Comparison of ENCODE assay signal across 8 cellular contexts in the genomic region with DNA sequence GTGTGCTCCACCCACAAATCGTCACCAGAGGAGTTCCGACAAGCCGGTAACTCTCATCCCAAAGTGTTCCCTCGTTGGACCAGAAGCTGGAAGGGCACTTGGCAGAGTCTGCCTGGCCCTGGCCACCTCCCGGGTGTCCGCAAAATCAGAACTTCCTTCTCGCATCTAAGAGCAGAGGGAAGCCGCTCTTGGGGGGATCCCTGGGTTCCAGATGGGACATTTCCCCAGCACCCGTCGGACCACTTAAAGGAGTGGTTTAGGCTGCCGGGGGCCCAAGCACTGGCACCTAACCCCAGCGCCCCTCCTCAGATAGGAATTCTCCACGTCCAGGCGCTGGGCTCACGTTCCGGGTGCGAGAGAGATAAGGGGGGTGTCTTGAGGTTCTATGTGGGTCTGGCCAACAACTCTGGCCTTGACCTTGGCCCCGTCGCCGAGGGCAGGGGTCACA. TPM values are rescaled to one million over a fixed set of nuclear protein-coding genes. Genes with fewer than 3 reads are reported as not detected.
DNase-seq lines count a peak whose midpoint lies in the region; ATAC-seq, FAIRE-seq and TF ChIP-seq lines count a peak whose summit lies in the region.

No MANE protein-coding gene starts in this region.

- H3K27me3 ChIP-seq in H1 (replicated peaks in 1 of 4; ENCODE audit: control insufficient read depth in 3 of 4, extremely low read depth in 1 of 4, insufficient read depth in 3 of 4, low read length in 3 of 4) (no peaks in the 10 kb centered on the region), osteoblast (ENCODE audit: insufficient read depth, low read length) (no peaks in the 10 kb centered on the region)

- no peaks in the 10 kb centered on the region for H3K9me3 ChIP-seq in H1 (ENCODE audit: insufficient read depth in 2 of 2, low read depth in 1 of 2, low read length in 1 of 2)
- no peaks in the 10 kb centered on the region for H3K9me3 ChIP-seq in osteoblast (ENCODE audit: low read depth, low read length)

- CTCF ChIA-PET in H1 (lab: Charles Lee; ENCODE audit: partially characterized antibody) (interaction anchor here (0.9 to 4.9 kb wide), 13 partner anchors 12 to 174 kb away, joined by 3 to 14 read pairs (median 4); a partner anchor contains a TSS), GM10248 (lab: Yijun Ruan, JAX) (interaction anchor here (1.0 to 7.7 kb wide), 20 partner anchors 9 to 515 kb away, joined by 3 to 60 read pairs (median 6); a partner anchor contains a TSS)

- no peak overlapping the region for H2BK120ac ChIP-seq in H1 (replicated peaks; ENCODE audit: low read depth, low read length)

- DNase-seq in NCI-H510A treated with DMSO at 0.1 percent for 48 hours (lab: John Stamatoyannopoulos, UW) (peak; percentile 29), H1 (ENCODE audit: low read depth in 1 of 2, low spot score in 2 of 2) (no peak), osteoblast (ENCODE audit: insufficient read length, low spot score, missing footprints) (peak; percentile 89), GM12892 (ENCODE audit: insufficient read length) (no peak), GM10248 (ENCODE audit: extremely low spot score) (no peak)
- no peak for DNase-seq in stimulated activated naive CD4-positive, alpha-beta T cell treated with Interleukin-2 at 50 U/mL for 16 hours (lab: John Stamatoyannopoulos, UW)
- no peak for DNase-seq in stimulated activated CD4-positive, alpha-beta T cell treated with anti-CD3 and anti-CD28 coated beads, Interleukin-12 subunit alpha, Interleukin-12 subunit beta, amount 100 ng/mL, for 4 hours

- peaks cover 0 to 5% of the 10 kb centered on the region in 2 experiments for H4K20me1 ChIP-seq in H1 (replicated peaks in 1 of 2; ENCODE audit: control insufficient read depth in 1 of 2, insufficient read depth in 2 of 2, low read length in 2 of 2)
- peaks cover 31% of the 10 kb centered on the region for H4K20me1 ChIP-seq in osteoblast (ENCODE audit: insufficient read depth, low read length)

- POLR2A ChIA-PET in H1 (lab: Charles Lee; ENCODE audit: partially characterized antibody), result interaction anchor here (1.0 to 5.0 kb wide), 10 partner anchors 9 to 45 kb away, joined by 4 to 22 read pairs (median 5); a partner anchor contains a TSS
- POLR2A ChIA-PET in GM10248 (lab: Yijun Ruan, JAX), result interaction anchor here (0.6 to 1.6 kb wide), 6 partner anchors 10 to 41 kb away, joined by 3 to 11 read pairs (median 4); a partner anchor contains a TSS

- H3K56ac ChIP-seq in H1 (replicated peaks; ENCODE audit: insufficient read length, low read depth, low read length), result no peak overlapping the region

- no peak overlapping the region for H2BK15ac ChIP-seq in H1 (ENCODE audit: low read length)

- H2BK20ac ChIP-seq in H1 (ENCODE audit: low read length), result no peak overlapping the region

- H3K4me1 ChIP-seq in H1 (replicated peaks in 1 of 4; ENCODE audit: control insufficient read depth in 3 of 4, insufficient read depth in 4 of 4, low read length in 3 of 4), result peaks cover 0 to 13% (median 7%) of the 10 kb centered on the region in 4 experiments; a peak in 5 of 7 replicates
- peaks cover 16% of the 10 kb centered on the region for H3K4me1 ChIP-seq in osteoblast (ENCODE audit: insufficient read depth, low read length)

- H2BK12ac ChIP-seq in H1 (ENCODE audit: low read depth, low read length), result 0 out of 2 replicates have a peak overlapping the region, but pooled peaks have one; percentile 27

- H3K4me2 ChIP-seq in H1 (ENCODE audit: insufficient read depth in 1 of 2, low read depth in 2 of 2, low read length in 2 of 2) (peak overlapping the region; percentile 55 to 75), osteoblast (ENCODE audit: insufficient read depth, low read length) (peak overlapping the region; percentile 89)

- no peak for TF ChIP-seq CTCF in H1 (IDR thresholded peaks at IDR 0.05; ENCODE audit: control extremely low read depth in 1 of 3, insufficient read depth in 1 of 3, low read depth in 1 of 3, low read length in 3 of 3)
- TF ChIP-seq CTCF in osteoblast (IDR thresholded peaks at IDR 0.05; ENCODE audit: extremely low read depth, low read depth, low read length), result no peak
- no peak for TF ChIP-seq CTCF in GM10248 (IDR thresholded peaks at IDR 0.05; ENCODE audit: control extremely low read depth, extremely low read depth, low read depth, missing control alignments)

- H4K91ac ChIP-seq in H1 (replicated peaks; ENCODE audit: insufficient read length, low read length), result peak overlapping the region; percentile 90

- peaks cover 13% of the 10 kb centered on the region for H3K23me2 ChIP-seq in H1 (ENCODE audit: low read depth, low read length)

- peak overlapping the region in 3 of 4 experiments; percentile 49 to 64 (median 63); a peak in 6 of 7 replicates for H3K9ac ChIP-seq in H1 (replicated peaks in 1 of 4; ENCODE audit: extremely low read depth in 1 of 4, low read depth in 3 of 4, low read length in 3 of 4)

- 51% methylated on average over 20 of the region's 20 CpGs; no CpG with 5 or more reads in 1 of the 2 experiments for WGBS in H1 (ENCODE audit: extremely low coverage in 1 of 2, insufficient coverage in 1 of 2, insufficient read length in 1 of 2, insufficient replicate concordance in 2 of 2, low coverage in 1 of 2, low lambda C conversion rate in 2 of 2, missing lambda C conversion rate in 1 of 2), 2 experiments

- TF ChIP-seq RAD21 in H1 (IDR thresholded peaks at IDR 0.05 in 1 of 2, conservative IDR thresholded peaks at IDR 0.05 in 1 of 2; ENCODE audit: low read depth in 2 of 2, low read length in 2 of 2), result no peak

- H3K18ac ChIP-seq in H1 (ENCODE audit: extremely low read depth, low read length), result peak overlapping the region; percentile 86; the same call in 1 of the 2 replicates

- H3K14ac ChIP-seq in H1 (ENCODE audit: insufficient read length), result no peak overlapping the region

- H3K4me3 ChIP-seq in H1 (ENCODE audit: extremely low read depth in 1 of 4, insufficient read depth in 2 of 4, low read depth in 3 of 4, low read length in 4 of 4) (peak overlapping the region; percentile 30 to 86 (median 44)), osteoblast (ENCODE audit: insufficient read depth, low read length) (peak overlapping the region; percentile 94)

- H4K5ac ChIP-seq in H1 (ENCODE audit: insufficient read length, low read depth, low read length), result peak overlapping the region; percentile 65

- FAIRE-seq in H1 (lab: Jason Lieb, UNC) (no peak), GM12892 (lab: Jason Lieb, UNC) (no peak)

- ATAC-seq in GM18505 (IDR thresholded peaks at IDR 0.05; ENCODE audit: unreplicated experiment), result peak; percentile 2

- peak overlapping the region; percentile 90; the same call in 1 of the 2 replicates for H4K8ac ChIP-seq in H1 (ENCODE audit: extremely low read depth, insufficient read depth, low read length)

- no peak overlapping the region for H3K4ac ChIP-seq in H1 (replicated peaks; ENCODE audit: insufficient read length, low read depth, low read length)

- peak overlapping the region; percentile 82; the same call in 1 of the 2 replicates for H2AK5ac ChIP-seq in H1 (ENCODE audit: low read depth, low read length)

- H3K79me2 ChIP-seq in H1 (ENCODE audit: control insufficient read depth in 1 of 2, insufficient read depth in 2 of 2, low read length in 2 of 2) (peaks cover 0 to 22% of the 10 kb centered on the region in 2 experiments; a peak in 2 of 4 replicates), osteoblast (ENCODE audit: insufficient read depth, low read length) (peaks cover 41% of the 10 kb centered on the region)

- peaks cover 9% of the 10 kb centered on the region for H3K79me1 ChIP-seq in H1 (ENCODE audit: low read depth, low read length)

- no peak for TF ChIP-seq EP300 in H1 (IDR thresholded peaks at IDR 0.05; ENCODE audit: borderline replicate concordance in 1 of 2, low read depth in 2 of 2, low read length in 2 of 2)

- peak overlapping the region; percentile 66; the same call in 1 of the 2 replicates for H3K27ac ChIP-seq in H1 (ENCODE audit: low read depth, low read length)
- H3K27ac ChIP-seq in osteoblast (ENCODE audit: low read depth, low read length), result peak overlapping the region; percentile 68

- H2AFZ ChIP-seq in H1 (ENCODE audit: low read length) (no peak overlapping the region), osteoblast (ENCODE audit: low read length) (peak overlapping the region; percentile 91)

- peak overlapping the region; percentile 95 for H2BK5ac ChIP-seq in H1 (ENCODE audit: low read depth, low read length)

- H3K23ac ChIP-seq in H1 (ENCODE audit: insufficient read length), result no peak overlapping the region

- H3K36me3 ChIP-seq in H1 (ENCODE audit: control insufficient read depth in 2 of 4, insufficient read depth in 4 of 4, low read length in 3 of 4) (no peaks in the 10 kb centered on the region; a peak in 2 of 8 replicates), osteoblast (ENCODE audit: insufficient read depth, low read length) (peaks cover 9% of the 10 kb centered on the region)

- TF ChIP-seq POLR2A in GM18505 (IDR thresholded peaks at IDR 0.05; ENCODE audit: borderline replicate concordance, extremely low read depth, insufficient read depth, insufficient read length) (no peak), H1 (IDR thresholded peaks at IDR 0.05; ENCODE audit: control extremely low read depth in 1 of 2, low read depth in 2 of 2, low read length in 2 of 2) (no peak), GM12892 (IDR thresholded peaks at IDR 0.05; ENCODE audit: low read depth, low read length) (no peak)

RNA-seq across cellular contexts. Expression of a gene that starts 0.9 kb away (rescaled TPM):
- 38.3 and 41.5 TPM in 2 replicates for total RNA-seq in H1 (2021; fragmentation: NEBNext Ultra II Directional; extraction: Animal tissue kit (Norgen Biotek cat#: 25700))
- polyA plus RNA-seq in H1 (2011; rRNA removed), result 8.9 and 16.6 TPM in 2 replicates
- polyA plus RNA-seq in H1 (2011; cell fraction: cytosol; rRNA removed), result 16.5 TPM
- polyA plus RNA-seq in H1 (2011; cell fraction: nucleus; rRNA removed), result 35.7 TPM
- polyA plus RNA-seq in H1 (2012, experiment 1 of 2), result 20.9 to 28.0 TPM (median 25.4 TPM) in 4 replicates
- polyA plus RNA-seq in H1 (2012, experiment 2 of 2), result 25.2 TPM
- polyA plus RNA-seq in H1 (2013, experiment 1 of 2), result 28.9 TPM
- polyA plus RNA-seq in H1 (2013, experiment 2 of 2), result 27.2 TPM
- polyA minus RNA-seq in H1 (2011; rRNA and poly(A)+ RNA removed), result 9.2 and 11.4 TPM in 2 replicates
- 17.8 TPM for polyA minus RNA-seq in H1 (2011; cell fraction: cytosol; rRNA and poly(A)+ RNA removed)
- 14.4 TPM for polyA minus RNA-seq in H1 (2011; cell fraction: nucleus; rRNA and poly(A)+ RNA removed)
- total RNA-seq in osteoblast, result 12.4 and 14.8 TPM in 2 replicates
- 10.2 TPM for polyA plus RNA-seq in GM12892 (2012; ENCODE audit: missing spikeins)

RNA-seq across cellular contexts. Expression of a gene that starts 11.8 kb away (rescaled TPM):
- 3.7 and 4.3 TPM in 2 replicates for total RNA-seq in H1 (2021; fragmentation: NEBNext Ultra II Directional; extraction: Animal tissue kit (Norgen Biotek cat#: 25700))
- 3.1 and 8.9 TPM in 2 replicates for polyA plus RNA-seq in H1 (2011; rRNA removed)
- polyA plus RNA-seq in H1 (2011; cell fraction: cytosol; rRNA removed), result 2.2 TPM
- polyA plus RNA-seq in H1 (2011; cell fraction: nucleus; rRNA removed), result 3.3 TPM
- polyA plus RNA-seq in H1 (2012, experiment 1 of 2), result 3.3 to 6.1 TPM (median 4.6 TPM) in 4 replicates
- 2.7 TPM for polyA plus RNA-seq in H1 (2012, experiment 2 of 2)
- 5.3 TPM for polyA plus RNA-seq in H1 (2013, experiment 1 of 2)
- polyA plus RNA-seq in H1 (2013, experiment 2 of 2), result 5.7 TPM
- polyA minus RNA-seq in H1 (2011; rRNA and poly(A)+ RNA removed), result not detected in 2 replicates
- polyA minus RNA-seq in H1 (2011; cell fraction: cytosol; rRNA and poly(A)+ RNA removed), result 3.7 TPM
- polyA minus RNA-seq in H1 (2011; cell fraction: nucleus; rRNA and poly(A)+ RNA removed), result 2.4 TPM
- under 0.01 TPM in 1 of 2 replicates, not detected in the other for total RNA-seq in osteoblast
- polyA plus RNA-seq in GM12892 (2012; ENCODE audit: missing spikeins), result not detected

RNA-seq across cellular contexts. Expression of a gene that starts 14.5 kb away (rescaled TPM):
- 2.9 and 3.4 TPM in 2 replicates for total RNA-seq in H1 (2021; fragmentation: NEBNext Ultra II Directional; extraction: Animal tissue kit (Norgen Biotek cat#: 25700))
- polyA plus RNA-seq in H1 (2011; rRNA removed), result 2.7 and 2.8 TPM in 2 replicates
- 2.2 TPM for polyA plus RNA-seq in H1 (2011; cell fraction: cytosol; rRNA removed)
- polyA plus RNA-seq in H1 (2011; cell fraction: nucleus; rRNA removed), result 3.0 TPM
- 2.2 to 3.0 TPM (median 2.6 TPM) in 4 replicates for polyA plus RNA-seq in H1 (2012, experiment 1 of 2)
- 2.1 TPM for polyA plus RNA-seq in H1 (2012, experiment 2 of 2)
- polyA plus RNA-seq in H1 (2013, experiment 1 of 2), result 5.0 TPM
- 4.7 TPM for polyA plus RNA-seq in H1 (2013, experiment 2 of 2)
- 4.8 and 4.9 TPM in 2 replicates for polyA minus RNA-seq in H1 (2011; rRNA and poly(A)+ RNA removed)
- polyA minus RNA-seq in H1 (2011; cell fraction: cytosol; rRNA and poly(A)+ RNA removed), result 1.6 TPM
- polyA minus RNA-seq in H1 (2011; cell fraction: nucleus; rRNA and poly(A)+ RNA removed), result 3.2 TPM
- 10.5 and 17.4 TPM in 2 replicates for total RNA-seq in osteoblast
- not detected for polyA plus RNA-seq in GM12892 (2012; ENCODE audit: missing spikeins)

RNA-seq across cellular contexts. Expression of a gene that starts 17.3 kb away (rescaled TPM):
- 20.3 and 22.9 TPM in 2 replicates for total RNA-seq in H1 (2021; fragmentation: NEBNext Ultra II Directional; extraction: Animal tissue kit (Norgen Biotek cat#: 25700))
- 18.2 and 29.0 TPM in 2 replicates for polyA plus RNA-seq in H1 (2011; rRNA removed)
- 16.9 TPM for polyA plus RNA-seq in H1 (2011; cell fraction: cytosol; rRNA removed)
- 29.6 TPM for polyA plus RNA-seq in H1 (2011; cell fraction: nucleus; rRNA removed)
- 20.8 to 23.5 TPM (median 21.4 TPM) in 4 replicates for polyA plus RNA-seq in H1 (2012, experiment 1 of 2)
- polyA plus RNA-seq in H1 (2012, experiment 2 of 2), result 25.4 TPM
- polyA plus RNA-seq in H1 (2013, experiment 1 of 2), result 27.7 TPM
- polyA plus RNA-seq in H1 (2013, experiment 2 of 2), result 29.0 TPM
- 5.7 and 6.0 TPM in 2 replicates for polyA minus RNA-seq in H1 (2011; rRNA and poly(A)+ RNA removed)
- polyA minus RNA-seq in H1 (2011; cell fraction: cytosol; rRNA and poly(A)+ RNA removed), result 13.8 TPM
- polyA minus RNA-seq in H1 (2011; cell fraction: nucleus; rRNA and poly(A)+ RNA removed), result 9.5 TPM
- 16.8 and 18.5 TPM in 2 replicates for total RNA-seq in osteoblast
- polyA plus RNA-seq in GM12892 (2012; ENCODE audit: missing spikeins), result 5.7 TPM

RNA-seq across cellular contexts. Expression of a gene that starts 23.1 kb away (rescaled TPM):
- 58.0 and 64.5 TPM in 2 replicates for total RNA-seq in H1 (2021; fragmentation: NEBNext Ultra II Directional; extraction: Animal tissue kit (Norgen Biotek cat#: 25700))
- 16.4 and 39.1 TPM in 2 replicates for polyA plus RNA-seq in H1 (2011; rRNA removed)
- polyA plus RNA-seq in H1 (2011; cell fraction: cytosol; rRNA removed), result 15.2 TPM
- 29.7 TPM for polyA plus RNA-seq in H1 (2011; cell fraction: nucleus; rRNA removed)
- 13.0 to 35.0 TPM (median 34.2 TPM) in 4 replicates for polyA plus RNA-seq in H1 (2012, experiment 1 of 2)
- polyA plus RNA-seq in H1 (2012, experiment 2 of 2), result 25.9 TPM
- 44.9 TPM for polyA plus RNA-seq in H1 (2013, experiment 1 of 2)
- 51.0 TPM for polyA plus RNA-seq in H1 (2013, experiment 2 of 2)
- polyA minus RNA-seq in H1 (2011; rRNA and poly(A)+ RNA removed), result 0.54 and 1.6 TPM in 2 replicates
- 38.1 TPM for polyA minus RNA-seq in H1 (2011; cell fraction: cytosol; rRNA and poly(A)+ RNA removed)
- polyA minus RNA-seq in H1 (2011; cell fraction: nucleus; rRNA and poly(A)+ RNA removed), result 17.8 TPM
- 1.5 and 2.5 TPM in 2 replicates for total RNA-seq in osteoblast
- polyA plus RNA-seq in GM12892 (2012; ENCODE audit: missing spikeins), result not detected

Comparison
In these comparisons a context has a peak if more than half of its experiments do, and no peak if none do; other contexts are left out.
1. DNase-seq: peak in NCI-H510A treated with DMSO at 0.1 percent for 48 hours (single experiment) and osteoblast (single experiment); none in H1 (0 of 2), stimulated activated naive CD4-positive, alpha-beta T cell treated with Interleukin-2 at 50 U/mL for 16 hours (single experiment), GM12892 (single experiment), GM10248 (single experiment) and stimulated activated CD4-positive, alpha-beta T cell treated with anti-CD3 and anti-CD28 coated beads, Interleukin-12 subunit alpha, Interleukin-12 subunit beta, amount 100 ng/mL, for 4 hours (single experiment).